ENCODE assay signal across 8 cellular contexts in the genomic region with DNA sequence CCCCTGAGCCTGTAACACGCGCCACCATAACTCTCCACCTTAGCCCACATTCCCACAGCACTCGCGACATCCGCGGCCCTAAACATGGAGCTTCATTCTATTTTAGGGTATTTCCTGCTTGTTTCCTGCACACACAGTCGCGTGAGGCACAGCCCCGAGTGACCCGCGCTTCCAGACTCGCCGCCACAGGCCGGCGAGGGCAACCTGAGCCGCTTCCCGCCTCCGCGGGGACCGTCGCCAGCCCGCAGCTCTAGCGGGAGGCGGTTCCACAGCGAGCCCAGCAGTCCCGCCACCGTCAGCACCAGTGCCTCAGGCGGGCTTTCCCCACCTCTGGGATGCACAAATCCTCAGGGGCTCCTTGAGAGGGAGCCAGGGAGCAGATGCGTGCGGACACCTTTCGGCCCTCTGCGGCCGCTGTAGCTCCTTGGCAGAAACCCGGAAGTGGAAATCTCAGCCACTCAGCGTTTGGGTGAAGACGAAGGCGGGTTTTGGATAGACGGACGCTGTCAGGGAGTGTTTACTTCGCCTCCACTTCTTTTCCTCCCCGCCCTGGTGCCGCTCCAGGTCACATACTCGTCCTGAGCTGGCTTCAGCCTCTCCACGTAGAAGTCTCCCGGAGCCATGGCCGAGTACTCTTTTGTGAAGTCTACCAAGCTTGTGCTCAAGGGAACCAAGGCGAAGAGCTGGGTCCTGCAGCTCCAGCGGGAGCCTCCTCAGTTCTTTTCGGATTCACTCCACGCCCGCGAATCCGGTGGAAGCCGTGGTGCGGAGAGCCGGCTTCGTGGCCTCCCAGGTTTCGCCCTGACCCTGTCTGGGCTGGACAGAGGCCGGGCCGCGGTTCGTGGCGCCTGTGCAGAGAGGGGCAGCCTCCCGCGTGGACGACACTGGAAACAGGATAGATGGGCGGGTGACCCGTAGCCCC.
DNase-seq lines count a peak whose midpoint lies in the region; ATAC-seq lines count a peak whose summit lies in the region.

No MANE protein-coding gene starts in this region.

- no peaks in the 10 kb centered on the region for H3K36me3 Mint-ChIP-seq in T-cell

- CTCF ChIA-PET in T-cell (lab: Charles Lee): no interaction called here

- H3K4me3 ChIP-seq in iPS-11a (ENCODE audit: low read depth, low read length): peak overlapping the region; percentile 40

- ATAC-seq in T-cell (replicated peaks in 1 of 4) (peak in 3 of 4 experiments; percentile 55 to 69 (median 69)), GM18907 (IDR thresholded peaks at IDR 0.05; ENCODE audit: unreplicated experiment) (no peak)

- H3K4me1 Mint-ChIP-seq in T-cell: no peaks in the 10 kb centered on the region

- H3K27ac Mint-ChIP-seq in T-cell: no peak overlapping the region

- peaks cover 26 to 42% (median 36%) of the 10 kb centered on the region in 3 donors for H3K9me3 Mint-ChIP-seq in T-cell

- POLR2A ChIA-PET in T-cell (lab: Charles Lee): no interaction called here

- H3K4me3 Mint-ChIP-seq in T-cell: peak overlapping the region in 2 of 3 donors; percentile 34 to 59

- peak; percentile 51 for DNase-seq in activated CD4-positive, alpha-beta T cell treated with anti-CD3 and anti-CD28 coated beads for 48 hours
- DNase-seq in activated CD4-positive, alpha-beta T cell treated with anti-CD3 and anti-CD28 coated beads for 4 hours: no peak
- DNase-seq in T-cell (peak in 3 of 34 experiments; percentile 2 to 12 (median 3)), stromal cell of bone marrow (ENCODE audit: low read depth) (peak; percentile 5), DMS 273 (lab: John Stamatoyannopoulos, UW; ENCODE audit: unreplicated experiment) (no peak), NCI-H524 (lab: John Stamatoyannopoulos, UW) (no peak)

- no peaks in the 10 kb centered on the region for H3K27me3 Mint-ChIP-seq in T-cell

Comparison
In these comparisons a context has a peak if more than half of its experiments do, and no peak if none do; other contexts are left out.
1. DNase-seq: peak in activated CD4-positive, alpha-beta T cell treated with anti-CD3 and anti-CD28 coated beads for 48 hours (single experiment) and stromal cell of bone marrow (single experiment); none in activated CD4-positive, alpha-beta T cell treated with anti-CD3 and anti-CD28 coated beads for 4 hours (0 of 2), DMS 273 (single experiment) and NCI-H524 (0 of 2).